Comparison of ENCODE assay signal across 8 cellular contexts in the genomic region with DNA sequence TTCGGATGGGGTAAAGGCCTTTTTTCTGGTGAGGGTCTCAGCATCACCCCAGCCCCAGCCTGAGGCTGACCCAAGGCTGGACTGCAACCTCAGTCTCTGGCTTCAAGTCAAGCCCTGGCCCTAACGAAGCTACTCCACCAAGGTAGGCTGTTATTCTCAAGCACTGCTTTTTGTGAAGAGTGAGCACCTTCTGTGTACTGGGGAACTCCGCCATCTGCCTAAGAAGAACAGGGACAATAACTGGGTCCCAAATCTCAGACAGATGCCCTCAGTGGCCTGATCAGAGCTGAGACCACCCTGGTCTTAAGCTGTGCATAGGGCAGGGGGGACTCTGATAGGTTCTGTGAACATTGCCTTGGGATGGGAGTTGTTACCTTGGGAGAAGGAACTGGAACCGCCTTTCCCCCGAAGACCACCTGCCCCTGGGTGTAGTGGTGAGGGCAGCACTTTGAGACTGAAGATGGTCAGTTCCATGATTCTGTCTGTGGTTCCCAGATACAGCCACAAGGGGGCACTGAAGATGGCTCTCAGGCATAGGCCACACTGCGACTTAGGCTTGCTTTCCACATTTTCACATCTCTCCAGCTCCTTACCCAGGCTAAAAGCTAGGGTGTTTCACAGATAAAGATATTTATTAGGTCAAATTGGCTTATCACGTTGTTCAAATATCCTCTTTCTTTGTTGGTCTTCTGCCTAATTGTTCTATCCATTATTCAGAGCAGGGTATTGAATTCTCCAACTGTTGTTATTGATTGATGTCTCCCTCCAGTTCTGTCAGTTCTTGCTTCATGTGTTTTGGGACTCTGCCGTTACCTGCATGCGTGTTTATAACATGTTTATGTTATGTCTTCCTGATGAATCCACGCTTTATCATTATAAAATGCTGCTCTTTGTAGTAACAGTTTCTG. TPM values are rescaled to one million over a fixed set of nuclear protein-coding genes. Genes with fewer than 3 reads are reported as not detected.
DNase-seq lines count a peak whose midpoint lies in the region; ATAC-seq and TF ChIP-seq lines count a peak whose summit lies in the region.

No MANE protein-coding gene starts in this region.

- no peaks in the 10 kb centered on the region for H3K36me3 Mint-ChIP-seq in CD8-positive, alpha-beta T cell
- no peaks in the 10 kb centered on the region for H3K36me3 Mint-ChIP-seq in activated naive CD4-positive, alpha-beta T cell treated with anti-CD3 and anti-CD28 coated beads, Interleukin-2, amount 10 ng/mL, durations not matched to agents 7 days and 5 days
- no peaks in the 10 kb centered on the region for H3K36me3 Mint-ChIP-seq in glutamatergic neuron (ENCODE audit: unreplicated experiment)

- no peak overlapping the region for H3K4me3 Mint-ChIP-seq in CD8-positive, alpha-beta T cell
- H3K4me3 Mint-ChIP-seq in activated naive CD4-positive, alpha-beta T cell treated with anti-CD3 and anti-CD28 coated beads, Interleukin-2, amount 10 ng/mL, durations not matched to agents 7 days and 5 days: no peak overlapping the region
- H3K4me3 Mint-ChIP-seq in glutamatergic neuron (ENCODE audit: unreplicated experiment): peak overlapping the region; percentile 5

- H3K36me3 ChIP-seq in CD8-positive, alpha-beta T cell (ENCODE audit: insufficient read depth, low read length): no peaks in the 10 kb centered on the region

- no peak overlapping the region for H3K27ac Mint-ChIP-seq in CD8-positive, alpha-beta T cell
- no peak overlapping the region for H3K27ac Mint-ChIP-seq in activated naive CD4-positive, alpha-beta T cell treated with anti-CD3 and anti-CD28 coated beads, Interleukin-2, amount 10 ng/mL, durations not matched to agents 7 days and 5 days
- no peak overlapping the region for H3K27ac Mint-ChIP-seq in glutamatergic neuron (ENCODE audit: unreplicated experiment)

- peak; percentile 91 for TF ChIP-seq CTCF in CD8-positive, alpha-beta T cell (IDR thresholded peaks at IDR 0.05)
- TF ChIP-seq CTCF in glutamatergic neuron (IDR thresholded peaks at IDR 0.05; ENCODE audit: partially characterized antibody, unreplicated experiment): peak; percentile 90

- no peaks in the 10 kb centered on the region for H3K9me3 Mint-ChIP-seq in CD8-positive, alpha-beta T cell
- no peaks in the 10 kb centered on the region for H3K9me3 Mint-ChIP-seq in activated naive CD4-positive, alpha-beta T cell treated with anti-CD3 and anti-CD28 coated beads, Interleukin-2, amount 10 ng/mL, durations not matched to agents 7 days and 5 days
- H3K9me3 Mint-ChIP-seq in glutamatergic neuron (ENCODE audit: unreplicated experiment): peaks cover 9% of the 10 kb centered on the region

- no peaks in the 10 kb centered on the region for H3K27me3 ChIP-seq in CD8-positive, alpha-beta T cell (ENCODE audit: insufficient read depth, low read length)

- no peaks in the 10 kb centered on the region for H3K9me3 ChIP-seq in CD8-positive, alpha-beta T cell (ENCODE audit: low read length)

- no peaks in the 10 kb centered on the region for H3K27me3 Mint-ChIP-seq in CD8-positive, alpha-beta T cell (ENCODE audit: low read depth)
- peaks cover 4% of the 10 kb centered on the region for H3K27me3 Mint-ChIP-seq in activated naive CD4-positive, alpha-beta T cell treated with anti-CD3 and anti-CD28 coated beads, Interleukin-2, amount 10 ng/mL, durations not matched to agents 7 days and 5 days
- peaks cover 4% of the 10 kb centered on the region for H3K27me3 Mint-ChIP-seq in glutamatergic neuron (ENCODE audit: unreplicated experiment)

- no peaks in the 10 kb centered on the region for H3K4me1 ChIP-seq in CD8-positive, alpha-beta T cell (ENCODE audit: insufficient read depth, low read length)

- intact Hi-C loops in CD8-positive, alpha-beta T cell (cut with DNase I, micrococcal nuclease): loop anchor here (1.0 to 5.0 kb wide), 4 partner anchors 12 to 515 kb away; a partner anchor contains a TSS
- intact Hi-C loops in posterior cingulate gyrus (cut with DNase I): loop anchor here (1.0 to 5.0 kb wide), 3 partner anchors 65 to 514 kb away; no protein-coding TSS in a partner anchor

- DNase-seq in CD8-positive, alpha-beta T cell: peak; percentile 51 to 78 (median 62)
- DNase-seq in LHCN-M2 (ENCODE audit: low read depth) (peak; percentile 49), SKM-1 (lab: John Stamatoyannopoulos, UW; ENCODE audit: unreplicated experiment) (peak; percentile 62), glutamatergic neuron (peak; percentile 85), posterior cingulate gyrus (peak in 9 of 10 donors; percentile 38 to 93 (median 83)), ureter (ENCODE audit: low spot score) (peak; percentile 76)
- peak; percentile 84 for DNase-seq in activated naive CD4-positive, alpha-beta T cell treated with anti-CD3 and anti-CD28 coated beads, Interleukin-2, amount 10 ng/mL, durations not matched to agents 7 days and 5 days

- ATAC-seq in CD8-positive, alpha-beta T cell: peak; percentile 98
- ATAC-seq in GM21360 (IDR thresholded peaks at IDR 0.05; ENCODE audit: unreplicated experiment): peak; percentile 66

- POLR2A ChIA-PET in CD8-positive, alpha-beta T cell (lab: Charles Lee): interaction anchor here (0.5 kb wide), 1 partner anchor 79 kb away, joined by 3 read pairs; no protein-coding TSS in a partner anchor

- H3K4me1 Mint-ChIP-seq in CD8-positive, alpha-beta T cell (ENCODE audit: low read depth): peaks cover 5% of the 10 kb centered on the region
- H3K4me1 Mint-ChIP-seq in activated naive CD4-positive, alpha-beta T cell treated with anti-CD3 and anti-CD28 coated beads, Interleukin-2, amount 10 ng/mL, durations not matched to agents 7 days and 5 days: peaks cover 20% of the 10 kb centered on the region
- peaks cover 5% of the 10 kb centered on the region for H3K4me1 Mint-ChIP-seq in glutamatergic neuron (ENCODE audit: low read depth, unreplicated experiment)

- CTCF ChIA-PET in CD8-positive, alpha-beta T cell (lab: Charles Lee): interaction anchor here (0.6 to 7.9 kb wide), 28 partner anchors 10 to 1055 kb away, joined by 3 to 219 read pairs (median 4); a partner anchor contains a TSS
- CTCF ChIA-PET in activated naive CD4-positive, alpha-beta T cell treated with anti-CD3 and anti-CD28 coated beads, Interleukin-2, amount 10 ng/mL, durations not matched to agents 7 days and 5 days (lab: Charles Lee): interaction anchor here (0.6 to 6.3 kb wide), 22 partner anchors 10 to 517 kb away, joined by 3 to 133 read pairs (median 4); a partner anchor contains a TSS

- H3K4me3 ChIP-seq in CD8-positive, alpha-beta T cell (ENCODE audit: low read depth, low read length): no peak overlapping the region

- no peak overlapping the region for H3K27ac ChIP-seq in CD8-positive, alpha-beta T cell (ENCODE audit: low read depth, low read length)

RNA-seq across cellular contexts. Expression of a gene that starts 11.8 kb away (rescaled TPM):
- 10 to 100 TPM; 14.3 to 15.1 TPM for total RNA-seq in CD8-positive, alpha-beta T cell
- total RNA-seq in LHCN-M2 (2014; rRNA removed) (10.8 and 12.2 TPM in 2 replicates), glutamatergic neuron (ENCODE audit: unreplicated experiment) (17.8 TPM), ureter (33.6 TPM)
- 4.6 TPM for polyA plus RNA-seq in LHCN-M2 (2012)

RNA-seq across cellular contexts. Expression of a gene that starts 34.6 kb away (rescaled TPM):
- not detected for total RNA-seq in CD8-positive, alpha-beta T cell
- total RNA-seq in LHCN-M2 (2014; rRNA removed) (0.29 and 1.2 TPM in 2 replicates), glutamatergic neuron (ENCODE audit: unreplicated experiment) (0.76 TPM), ureter (24.0 TPM)
- 0.33 TPM for polyA plus RNA-seq in LHCN-M2 (2012)

Comparison
In these comparisons a context has a peak if more than half of its experiments do, and no peak if none do; other contexts are left out.
1. RNA of a gene that starts 34.6 kb away (total RNA-seq): 24.0 TPM in ureter (single experiment); 0.76 TPM in glutamatergic neuron (single experiment), 0.29 to 1.2 TPM in LHCN-M2 and not detected in CD8-positive, alpha-beta T cell; every median in the first group is over 10 times any median in the second.
2. Peak in every context shown above with its lines, with median percentiles within 50 percentile points of each other: DNase-seq.